ENCODE assay signal across 30 cellular contexts in the genomic region with DNA sequence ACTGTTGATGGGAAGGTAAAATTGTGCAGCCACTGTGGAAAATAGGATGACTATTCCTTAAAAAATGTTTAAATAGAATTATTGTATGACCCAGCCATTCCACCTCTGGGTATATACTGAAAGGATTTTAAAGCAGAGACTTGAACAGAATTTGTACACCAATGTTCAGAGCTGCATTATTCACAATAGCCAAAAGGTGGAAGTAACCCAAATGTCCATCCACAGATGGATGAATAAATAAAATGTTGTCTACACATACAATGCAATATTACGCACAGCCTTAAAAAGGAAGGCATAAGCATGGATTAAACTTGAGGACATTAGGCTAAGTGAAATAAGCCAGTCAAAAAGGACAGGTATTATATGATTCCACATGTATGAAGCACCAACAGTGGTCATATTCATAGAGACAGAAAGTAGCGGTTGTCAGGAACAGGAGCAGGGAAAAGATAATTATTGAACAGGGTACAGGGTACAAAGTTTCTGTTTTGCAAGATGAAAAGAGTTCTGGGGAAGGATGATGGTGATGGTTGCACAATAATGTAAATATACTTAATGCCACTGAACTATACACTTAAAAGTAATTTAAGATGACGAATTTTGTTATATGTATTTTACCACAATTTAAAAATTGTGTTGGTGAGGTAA. TPM values are rescaled to one million over a fixed set of nuclear protein-coding genes. Genes with fewer than 3 reads are reported as not detected.
"Had no signal": no experiment of that assay in that cellular context is flagged by ENCODE, and none has a peak within 500 bp of the region (broad histone marks: within the 10 kb centered on the region; RNA-seq: fewer than 3 reads in every experiment).

No MANE protein-coding gene starts in this region.

- H3K4me3 Mint-ChIP-seq: activated CD8-positive, alpha-beta T cell treated with anti-CD3 and anti-CD28 coated beads for 36 hours; activated naive CD8-positive, alpha-beta T cell; activated T-cell treated with anti-CD3 and anti-CD28 coated beads, Interleukin-2, amount 50 U/mL, for 4 hours; activated T-helper 17 cell treated with anti-CD3 and anti-CD28 coated beads, Interleukin-2, amount 50 U/mL, for 72 hours; central memory CD8-positive, alpha-beta T cell; dendritic cell treated with granulocyte-macrophage colony-stimulating factor and Interleukin-4, amounts not matched to agents 40 ng/mL and 50 ng/mL, for 4 days; endodermal cell had no signal

- H3K9me3 Mint-ChIP-seq: activated CD8-positive, alpha-beta T cell treated with anti-CD3 and anti-CD28 coated beads for 36 hours; activated T-cell treated with anti-CD3 and anti-CD28 coated beads, Interleukin-2, amount 50 U/mL, for 4 hours; activated T-helper 17 cell treated with anti-CD3 and anti-CD28 coated beads, Interleukin-2, amount 50 U/mL, for 72 hours; central memory CD8-positive, alpha-beta T cell; dendritic cell treated with granulocyte-macrophage colony-stimulating factor and Interleukin-4, amounts not matched to agents 40 ng/mL and 50 ng/mL, for 4 days; endodermal cell had no signal

- H3K36me3 Mint-ChIP-seq: activated naive CD8-positive, alpha-beta T cell had no signal

- H3K27ac ChIP-seq: brain microvascular endothelial cell, coronary artery, dorsolateral prefrontal cortex had no signal

- H3K27me3 Mint-ChIP-seq: dendritic cell treated with granulocyte-macrophage colony-stimulating factor and Interleukin-4, amounts not matched to agents 40 ng/mL and 50 ng/mL, for 4 days had no signal

- H3K27ac Mint-ChIP-seq: activated CD8-positive, alpha-beta T cell treated with anti-CD3 and anti-CD28 coated beads for 36 hours; activated naive CD8-positive, alpha-beta T cell; activated T-helper 17 cell treated with anti-CD3 and anti-CD28 coated beads, Interleukin-2, amount 50 U/mL, for 72 hours; dendritic cell treated with granulocyte-macrophage colony-stimulating factor and Interleukin-4, amounts not matched to agents 40 ng/mL and 50 ng/mL, for 4 days; endodermal cell had no signal

- H3K4me3 ChIP-seq: coronary artery, dorsolateral prefrontal cortex had no signal

- ATAC-seq: activated CD8-positive, alpha-beta T cell treated with anti-CD3 and anti-CD28 coated beads for 36 hours; activated T-cell treated with anti-CD3 and anti-CD28 coated beads, Interleukin-2, amount 50 U/mL, for 4 hours; activated T-helper 17 cell treated with anti-CD3 and anti-CD28 coated beads, Interleukin-2, amount 50 U/mL, for 72 hours; esophagus mucosa had no signal

- H3K27me3 ChIP-seq: brain microvascular endothelial cell had no signal

- H3K4me1 Mint-ChIP-seq: activated T-helper 17 cell treated with anti-CD3 and anti-CD28 coated beads, Interleukin-2, amount 50 U/mL, for 72 hours; central memory CD8-positive, alpha-beta T cell had no signal

- FAIRE-seq: astrocyte, bronchial epithelial cell, frontal cortex had no signal

- DNase-seq: activated CD4-positive, alpha-beta T cell treated with anti-CD3 and anti-CD28 coated beads for 1 hour; activated CD4-positive, alpha-beta T cell treated with anti-CD3 and anti-CD28 coated beads for 4 hours; activated CD4-positive, alpha-beta T cell treated with anti-CD3 and anti-CD28 coated beads, Interleukin-2, amount 50 U/mL, for 1 hour; activated CD4-positive, alpha-beta T cell treated with anti-CD3 and anti-CD28 coated beads, Interleukin-2, amount 50 U/mL, for 48 hours; activated CD8-positive, alpha-beta memory T cell treated with anti-CD3 and anti-CD28 coated beads for 24 hours; activated CD8-positive, alpha-beta T cell treated with anti-CD3 and anti-CD28 coated beads for 36 hours; activated effector memory CD4-positive, alpha-beta T cell treated with Interleukin-2 at 50 U/mL for 16 hours; activated gamma-delta T cell treated with Interleukin-2 at 50 U/mL for 16 hours; activated naive CD4-positive, alpha-beta T cell treated with anti-CD3 and anti-CD28 coated beads, Interleukin-2, amount 50 U/mL, for 16 hours; activated naive CD4-positive, alpha-beta T cell treated with Interleukin-2 at 50 U/mL for 16 hours; activated T-cell treated with anti-CD3 and anti-CD28 coated beads, Interleukin-2, amount 50 U/mL, for 4 hours; amniotic stem cell; anterior cingulate cortex; brain microvascular endothelial cell; dorsolateral prefrontal cortex; effector memory CD4-positive, alpha-beta T cell; endodermal cell; foreskin fibroblast; head of caudate nucleus; T-helper 2 cell had no signal

RNA-seq across cellular contexts. Expression of gene EVA1A, which starts 39.4 kb away (rescaled TPM):
- total RNA-seq: activated T-helper 17 cell treated with anti-CD3 and anti-CD28 coated beads, Interleukin-2, amount 50 U/mL, for 72 hours; T-helper 1 cell treated with Interleukin-12 subunit alpha and Interleukin-12 subunit beta and Interleukin-4 antibody, amounts not matched to agents 30 ng/mL and 1 ng/mL, for 36 hours had no signal
